ENCODE assay signal across 12 cellular contexts in genomic region chr6:127570739-127571389, GRCh38. TPM values are rescaled to one million over a fixed set of nuclear protein-coding genes. Genes with fewer than 3 reads are reported as not detected.
A peak's percentile ranks its signal among the peaks of the same experiment; 100 is the strongest.
DNase-seq lines count a peak whose midpoint lies in the region; ATAC-seq, FAIRE-seq and TF ChIP-seq lines count a peak whose summit lies in the region.
"Had no signal": no experiment of that assay in that cellular context is flagged by ENCODE, and none has a peak within 500 bp of the region (broad histone marks: within the 10 kb centered on the region; RNA-seq: fewer than 3 reads in every experiment).

No MANE protein-coding gene starts in this region.

- DNase-seq in A673 (ENCODE audit: low spot score) = peak; percentile 8
- no peak for DNase-seq in RCC 7860 (ENCODE audit: low spot score)
- DNase-seq in left cardiac atrium = no peak
- DNase-seq in H7 = no peak
- DNase-seq in suprapubic skin (ENCODE audit: low spot score in 2 of 2) = no peak
- DNase-seq in NCI-H1048 (lab: John Stamatoyannopoulos, UW) = no peak
- DNase-seq: kidney glomerular epithelial cell, NCI-H1092 treated with DMSO at 0.1 percent for 48 hours, psoas muscle had no signal

- peak; percentile 54 for FAIRE-seq in RCC 7860 (lab: Jason Lieb, UNC)

- intact Hi-C loops in A673 (cut with micrococcal nuclease; ENCODE audit: unreplicated experiment) (no loop called here), left cardiac atrium (cut with DNase I) (no loop called here)

- H3K4me1 ChIP-seq in A673 (ENCODE audit: insufficient read depth, low read length, poor library complexity, severe bottlenecking) = no peaks in the 10 kb centered on the region
- H3K4me1 ChIP-seq in suprapubic skin = no peaks in the 10 kb centered on the region
- H3K4me1 ChIP-seq: psoas muscle had no signal

- H3K36me3 ChIP-seq in A673 (ENCODE audit: insufficient read depth, low read length, poor library complexity, severe bottlenecking) (no peaks in the 10 kb centered on the region), H7 (replicated peaks; ENCODE audit: control insufficient read depth, insufficient read depth, low read length) (no peaks in the 10 kb centered on the region), suprapubic skin (no peaks in the 10 kb centered on the region)
- H3K36me3 ChIP-seq: BLaER1 treated with 17β-estradiol and CSF1 and Interleukin-3, amounts not matched to agents 10 nM and 100 nM had no signal

- TF ChIP-seq EP300 in suprapubic skin (IDR thresholded peaks at IDR 0.05) = no peak

- no peaks in the 10 kb centered on the region for H3K27me3 ChIP-seq in A673 (replicated peaks; ENCODE audit: insufficient read depth, low read depth, low read length, poor library complexity)
- no peaks in the 10 kb centered on the region for H3K27me3 ChIP-seq in H7 (ENCODE audit: control insufficient read depth, insufficient read depth, low read length)
- no peaks in the 10 kb centered on the region for H3K27me3 ChIP-seq in suprapubic skin
- H3K27me3 ChIP-seq: BLaER1 treated with 17β-estradiol and CSF1 and Interleukin-3, amounts not matched to agents 10 nM and 100 nM had no signal

- TF ChIP-seq POLR2A in suprapubic skin (IDR thresholded peaks at IDR 0.05) = no peak

- POLR2A ChIA-PET in A673 (lab: Charles Lee; ENCODE audit: low non-redundant PET) = no interaction called here

- WGBS in suprapubic skin = 53% methylated on average over 1 of the region's 1 CpG

- ATAC-seq in GM18909 (IDR thresholded peaks at IDR 0.05; ENCODE audit: poor library complexity, unreplicated experiment) = peak; percentile 92
- ATAC-seq in HG02840 (IDR thresholded peaks at IDR 0.05; ENCODE audit: low FRiP score, unreplicated experiment) = peak; percentile 90
- no peak for ATAC-seq in left cardiac atrium
- ATAC-seq: psoas muscle had no signal

- CTCF ChIA-PET in A673 (lab: Charles Lee) = no interaction called here

- BruUV-seq in A673 (replicated peaks; lab: Mats Ljungman, UMichigan) = TSS peak; percentile 83

- H3K27ac ChIP-seq in A673 (ENCODE audit: low read depth, low read length, poor library complexity, severe bottlenecking) (no peak overlapping the region), suprapubic skin (no peak overlapping the region)
- H3K27ac ChIP-seq: BLaER1 treated with 17β-estradiol and CSF1 and Interleukin-3, amounts not matched to agents 10 nM and 100 nM; psoas muscle had no signal

- H3K4me3 ChIP-seq in A673 (ENCODE audit: low read depth, low read length, poor library complexity, severe bottlenecking) = no peak overlapping the region
- H3K4me3 ChIP-seq in H7 (ENCODE audit: insufficient read depth, low read depth, low read length) = no peak overlapping the region
- no peak overlapping the region for H3K4me3 ChIP-seq in suprapubic skin
- H3K4me3 ChIP-seq: BLaER1 treated with 17β-estradiol and CSF1 and Interleukin-3, amounts not matched to agents 10 nM and 100 nM; psoas muscle had no signal

- H3K9me3 ChIP-seq in A673 (ENCODE audit: low read depth, low read length, poor library complexity, severe bottlenecking) = no peaks in the 10 kb centered on the region
- H3K9me3 ChIP-seq in suprapubic skin = no peaks in the 10 kb centered on the region
- H3K9me3 ChIP-seq: BLaER1 treated with 17β-estradiol and CSF1 and Interleukin-3, amounts not matched to agents 10 nM and 100 nM; psoas muscle had no signal

- no peak for TF ChIP-seq CTCF in A673 (conservative IDR thresholded peaks at IDR 0.05; ENCODE audit: low read depth, low read length)
- no peak for TF ChIP-seq CTCF in suprapubic skin (IDR thresholded peaks at IDR 0.05)

RNA-seq across cellular contexts. Expression of gene C6orf58, which starts 6.1 kb away (rescaled TPM):
- total RNA-seq in A673 (2021) (0.64 and 1.1 TPM in 2 replicates), left cardiac atrium (not detected), suprapubic skin (not detected)
- not detected in 2 replicates for total RNA-seq in H7 (2014; rRNA removed; shearing (Covaris generic))
- total RNA-seq: psoas muscle had no signal

Comparison
In these comparisons a context has a peak if more than half of its experiments do, and no peak if none do; other contexts are left out.
1. ATAC-seq: peak in GM18909 (single experiment) and HG02840 (single experiment); none in left cardiac atrium (0 of 2).